In genomic region chr6:11103065-11103464, GRCh38 we compare ENCODE assay signal across 1 cellular context.
TF ChIP-seq lines count a peak whose summit lies in the region.

No MANE protein-coding gene starts in this region.

TF ChIP-seq in K562, 482 proteins besides CTCF, POLR2A, EP300 and RAD21:
- TF ChIP-seq FOXP1 (CRISPR knock-in tag; IDR thresholded peaks at IDR 0.05) (peak; percentile 29; the same call in 1 of the 2 replicates), POLR3G (IDR thresholded peaks at IDR 0.05; ENCODE audit: extremely low read depth, insufficient read length, insufficient replicate concordance) (no peak)
TF ChIP-seq in K562: peak in this region for 1.
